Comparison of ENCODE assay signal across 8 cellular contexts in the genomic region with DNA sequence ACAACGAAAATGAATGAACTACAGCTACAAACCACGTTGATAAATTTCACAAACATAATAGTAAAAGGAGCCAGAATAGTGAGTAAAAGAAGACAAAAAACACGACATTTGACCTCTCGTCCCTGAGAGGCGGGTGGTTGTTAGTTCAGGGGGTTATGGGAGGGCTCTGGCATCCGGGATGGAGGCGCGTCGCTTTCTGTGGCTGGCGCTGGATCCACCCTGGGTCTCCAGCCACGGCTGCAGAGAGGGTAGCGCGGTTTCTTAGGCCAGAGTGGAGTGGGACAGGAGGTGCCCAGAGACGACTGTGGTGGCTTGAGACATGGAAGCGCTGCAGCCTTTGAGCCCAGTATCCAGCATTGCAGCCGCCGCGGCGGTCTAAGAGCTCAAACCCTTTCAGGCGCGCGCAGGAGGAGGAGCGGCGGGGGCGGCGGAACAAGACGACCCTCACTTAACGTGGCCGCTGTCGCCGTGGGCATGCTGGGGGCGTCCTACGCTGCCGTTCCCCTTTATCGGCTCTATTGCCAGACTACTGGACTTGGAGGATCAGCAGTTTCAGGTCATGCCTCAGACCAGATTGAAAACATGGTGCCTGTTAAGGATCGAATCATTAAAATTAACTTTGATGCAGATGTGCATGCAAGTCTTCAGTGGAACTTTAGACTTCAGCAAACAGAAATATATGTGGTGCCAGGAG. TPM values are rescaled to one million over a fixed set of nuclear protein-coding genes. Genes with fewer than 3 reads are reported as not detected.
A peak's percentile ranks its signal among the peaks of the same experiment; 100 is the strongest.
DNase-seq lines count a peak whose midpoint lies in the region; ATAC-seq and TF ChIP-seq lines count a peak whose summit lies in the region.

No MANE protein-coding gene starts in this region.

- peak overlapping the region; percentile 5 for H3K4me3 ChIP-seq in ovary
- peak overlapping the region in 1 of 2 donors; percentile 8 for H3K4me3 ChIP-seq in tibial artery

- H3K9me3 Mint-ChIP-seq in endothelial cell (ENCODE audit: unreplicated experiment) = no peaks in the 10 kb centered on the region

- intact Hi-C loops in ovary (cut with DNase I) (no loop called here), tibial artery (cut with DNase I; ENCODE audit: low total_unique reads) (no loop called here)

- peak overlapping the region; percentile 6 for H3K27ac Mint-ChIP-seq in endothelial cell (ENCODE audit: unreplicated experiment)

- H3K9me3 ChIP-seq in ovary (no peaks in the 10 kb centered on the region), tibial artery (no peaks in the 10 kb centered on the region)

- H3K4me1 ChIP-seq in ovary (ENCODE audit: insufficient read depth) = no peaks in the 10 kb centered on the region
- peaks cover 0 to 6% (median 2%) of the 10 kb centered on the region in 4 donors for H3K4me1 ChIP-seq in tibial artery

- DNase-seq in ELR (ENCODE audit: low read depth) (peak; percentile 19), NCI-H69 (lab: John Stamatoyannopoulos, UW) (peak; percentile 24), endothelial cell (ENCODE audit: low spot score) (peak; percentile 19), ovary (no peak), tibial artery (no peak), mesenteric fat pad (ENCODE audit: low spot score) (no peak)

- TF ChIP-seq CTCF in endothelial cell (IDR thresholded peaks at IDR 0.05; ENCODE audit: unreplicated experiment) = no peak
- TF ChIP-seq CTCF in ovary (IDR thresholded peaks at IDR 0.05) = no peak
- TF ChIP-seq CTCF in tibial artery (IDR thresholded peaks at IDR 0.05) = no peak

- H3K4me3 Mint-ChIP-seq in endothelial cell (ENCODE audit: unreplicated experiment) = peak overlapping the region; percentile 82

- TF ChIP-seq EP300 in ovary (IDR thresholded peaks at IDR 0.05) = no peak

- no peak for TF ChIP-seq POLR2A in ovary (IDR thresholded peaks at IDR 0.05)

- H3K27me3 ChIP-seq in ovary (no peaks in the 10 kb centered on the region), tibial artery (peaks cover 0 to 17% of the 10 kb centered on the region in 2 donors)

- peaks cover 6% of the 10 kb centered on the region for H3K27me3 Mint-ChIP-seq in endothelial cell (ENCODE audit: unreplicated experiment)

- ATAC-seq in HG02970 (IDR thresholded peaks at IDR 0.05; ENCODE audit: low FRiP score, unreplicated experiment) = no peak
- no peak for ATAC-seq in HG03045 (IDR thresholded peaks at IDR 0.05; ENCODE audit: unreplicated experiment)

- H3K36me3 Mint-ChIP-seq in endothelial cell (ENCODE audit: low read depth, unreplicated experiment) = no peaks in the 10 kb centered on the region

- peaks cover 9% of the 10 kb centered on the region for H3K4me1 Mint-ChIP-seq in endothelial cell (ENCODE audit: unreplicated experiment)

- no peaks in the 10 kb centered on the region for H3K36me3 ChIP-seq in ovary
- no peaks in the 10 kb centered on the region for H3K36me3 ChIP-seq in tibial artery

- WGBS in ovary, 3 donors = 1 to 2% (median 1%) methylated on average over 36 of the region's 36 CpGs

- H3K27ac ChIP-seq in ovary = no peak overlapping the region
- H3K27ac ChIP-seq in tibial artery = no peak overlapping the region

RNA-seq across cellular contexts. Expression of a gene that starts 3.7 kb away (rescaled TPM):
- total RNA-seq in endothelial cell (ENCODE audit: unreplicated experiment) (6.8 TPM), ovary (1 to 10 TPM; 3.0 to 6.8 (median 4.7) TPM), mesenteric fat pad (1.5 TPM)
- 1 to 10 TPM; 2.0 to 2.3 TPM for polyA plus RNA-seq in ovary

RNA-seq across cellular contexts. Expression of a gene that starts 47.4 kb away (rescaled TPM):
- 9.5 TPM for total RNA-seq in endothelial cell (ENCODE audit: unreplicated experiment)
- total RNA-seq in ovary = 10 to 100 TPM in 2 of 7 donors, 1 to 10 TPM in 5; 3.0 to 11.4 (median 7.4) TPM
- polyA plus RNA-seq in ovary = 1 to 10 TPM; 4.4 to 5.4 TPM
- 3.5 TPM for total RNA-seq in mesenteric fat pad

Comparison
In these comparisons a context has a peak if more than half of its experiments do, and no peak if none do; other contexts are left out.
1. DNase-seq: peak in ELR (single experiment), NCI-H69 (single experiment) and endothelial cell (single experiment); none in ovary (0 of 5), tibial artery (0 of 2) and mesenteric fat pad (single experiment).